In genomic region chr15:38817427-38818155, GRCh38 we compare ENCODE assay signal across 8 cellular contexts.
A peak's percentile ranks its signal among the peaks of the same experiment; 100 is the strongest.
DNase-seq lines count a peak whose midpoint lies in the region; ATAC-seq and TF ChIP-seq lines count a peak whose summit lies in the region.

No MANE protein-coding gene starts in this region.

- H3K27ac ChIP-seq in C4-2B = peak overlapping the region; percentile 45

- H3K27ac Mint-ChIP-seq in activated CD8-positive, alpha-beta T cell treated with anti-CD3 and anti-CD28 coated beads, Interleukin-2, amount 10 ng/mL, durations not matched to agents 7 days and 5 days = no peak overlapping the region

- CTCF ChIA-PET in activated CD8-positive, alpha-beta T cell treated with anti-CD3 and anti-CD28 coated beads, Interleukin-2, amount 10 ng/mL, durations not matched to agents 7 days and 5 days (lab: Charles Lee) = interaction anchor here (0.6 to 2.2 kb wide), 11 partner anchors 9 to 939 kb away, joined by 3 to 12 read pairs (median 3); partner anchors contain the start of gene THBS1

- peak; percentile 66 for DNase-seq in NCI-H524 treated with DMSO at 0.1 percent for 48 hours (lab: John Stamatoyannopoulos, UW)
- DNase-seq in activated CD8-positive, alpha-beta T cell treated with anti-CD3 and anti-CD28 coated beads, Interleukin-2, amount 10 ng/mL, durations not matched to agents 7 days and 5 days = peak; percentile 87
- peak; percentile 69 for DNase-seq in effector CD8-positive, alpha-beta T cell (lab: John Stamatoyannopoulos, UW)
- peak; percentile 92 for DNase-seq in mesenteric fat pad (ENCODE audit: low spot score)
- peak; percentile 60 to 61 for DNase-seq in stimulated activated CD8-positive, alpha-beta memory T cell treated with anti-CD3 and anti-CD28 coated beads, Interleukin-4, amount 100 ng/mL, for 1 hour (ENCODE audit: low read depth in 2 of 2, low spot score in 1 of 2)

- peaks cover 7% of the 10 kb centered on the region for H3K27me3 Mint-ChIP-seq in activated CD8-positive, alpha-beta T cell treated with anti-CD3 and anti-CD28 coated beads, Interleukin-2, amount 10 ng/mL, durations not matched to agents 7 days and 5 days (ENCODE audit: low read depth)

- peaks cover 4% of the 10 kb centered on the region for H3K4me1 Mint-ChIP-seq in activated CD8-positive, alpha-beta T cell treated with anti-CD3 and anti-CD28 coated beads, Interleukin-2, amount 10 ng/mL, durations not matched to agents 7 days and 5 days (ENCODE audit: low read depth)

- no peak overlapping the region for H3K4me3 Mint-ChIP-seq in activated CD8-positive, alpha-beta T cell treated with anti-CD3 and anti-CD28 coated beads, Interleukin-2, amount 10 ng/mL, durations not matched to agents 7 days and 5 days

- TF ChIP-seq CTCF in C4-2B (conservative IDR thresholded peaks at IDR 0.05) = peak; percentile 99

- ATAC-seq in GM19023 (IDR thresholded peaks at IDR 0.05; ENCODE audit: unreplicated experiment) (peak; percentile 86), HG03135 (IDR thresholded peaks at IDR 0.05; ENCODE audit: unreplicated experiment) (peak; percentile 94)
- peak; percentile 99 for ATAC-seq in activated CD8-positive, alpha-beta T cell treated with anti-CD3 and anti-CD28 coated beads, Interleukin-2, amount 10 ng/mL, durations not matched to agents 7 days and 5 days

- no peaks in the 10 kb centered on the region for H3K36me3 Mint-ChIP-seq in activated CD8-positive, alpha-beta T cell treated with anti-CD3 and anti-CD28 coated beads, Interleukin-2, amount 10 ng/mL, durations not matched to agents 7 days and 5 days (ENCODE audit: low read depth)

- POLR2A ChIA-PET in activated CD8-positive, alpha-beta T cell treated with anti-CD3 and anti-CD28 coated beads, Interleukin-2, amount 10 ng/mL, durations not matched to agents 7 days and 5 days (lab: Charles Lee) = interaction anchor here (1.1 kb wide), 1 partner anchor 102 kb away, joined by 3 read pairs; no protein-coding TSS in a partner anchor

- no peaks in the 10 kb centered on the region for H3K9me3 Mint-ChIP-seq in activated CD8-positive, alpha-beta T cell treated with anti-CD3 and anti-CD28 coated beads, Interleukin-2, amount 10 ng/mL, durations not matched to agents 7 days and 5 days (ENCODE audit: insufficient read depth)

Comparison
In these comparisons a context has a peak if more than half of its experiments do, and no peak if none do; other contexts are left out.
1. Peak in every context shown above with its lines: DNase-seq, ATAC-seq and H3K27ac ChIP-seq.